Comparison of ENCODE assay signal across 1 cellular context in the genomic region with DNA sequence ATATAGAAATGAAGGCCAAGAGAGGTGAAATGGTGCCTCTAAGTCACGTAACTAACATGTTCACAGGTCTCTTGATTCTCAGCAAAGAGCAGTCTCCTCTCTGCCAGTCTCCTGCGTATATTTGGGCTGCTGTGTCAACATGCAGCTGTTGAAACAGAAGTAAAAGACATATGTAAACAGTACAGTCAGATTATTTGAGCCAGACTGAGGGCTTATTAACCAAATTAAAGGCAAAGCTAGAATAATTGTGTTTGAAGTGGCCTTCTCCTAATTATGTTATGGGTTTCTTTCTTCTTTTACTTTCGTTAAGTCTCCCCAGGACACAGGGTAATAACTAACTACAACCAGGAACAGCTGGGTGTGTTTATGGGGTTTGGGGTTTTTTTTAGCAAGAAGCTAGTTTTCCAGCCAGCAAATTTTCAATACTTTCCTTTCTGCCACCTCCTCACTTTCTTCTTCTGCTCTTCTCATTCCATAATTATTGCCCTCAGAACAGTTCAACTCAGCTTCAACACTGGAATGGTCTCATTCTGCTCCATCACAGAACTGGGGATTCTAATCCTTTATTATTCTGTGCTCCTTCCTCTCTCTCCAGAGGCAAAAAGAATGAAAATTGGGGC.
A peak's percentile ranks its signal among the peaks of the same experiment; 100 is the strongest.
TF ChIP-seq lines count a peak whose summit lies in the region.

No MANE protein-coding gene starts in this region.

TF ChIP-seq in HepG2, 621 proteins besides CTCF, POLR2A, EP300 and RAD21 (continued from another document and continues in another):
- TF ChIP-seq RERE (CRISPR knock-in tag; IDR thresholded peaks at IDR 0.05; ENCODE audit: low read depth) (peak; percentile 66; the same call in 1 of the 2 replicates), ZBTB1 (CRISPR knock-in tag; IDR thresholded peaks at IDR 0.05; ENCODE audit: borderline replicate concordance) (no peak), ZNF292 (CRISPR knock-in tag; IDR thresholded peaks at IDR 0.05; ENCODE audit: borderline replicate concordance, low read depth) (peak; percentile 90; the same call in 1 of the 2 replicates), FOXM1 (CRISPR knock-in tag; IDR thresholded peaks at IDR 0.05) (no peak), MED8 (CRISPR knock-in tag; IDR thresholded peaks at IDR 0.05; ENCODE audit: insufficient replicate concordance) (no peak), RARA (CRISPR knock-in tag; IDR thresholded peaks at IDR 0.05) (peak; percentile 65), TGIF2 (CRISPR knock-in tag; IDR thresholded peaks at IDR 0.05) (no peak; the same call in 1 of the 2 replicates), ARNT2 (CRISPR knock-in tag; IDR thresholded peaks at IDR 0.05; ENCODE audit: low read depth) (peak; percentile 27; the same call in 1 of the 2 replicates), ZNF839 (CRISPR knock-in tag; IDR thresholded peaks at IDR 0.05; ENCODE audit: borderline replicate concordance) (no peak), ISL2 (CRISPR knock-in tag; IDR thresholded peaks at IDR 0.05) (peak; percentile 46; the same call in 1 of the 2 replicates), HDAC2 (CRISPR knock-in tag; IDR thresholded peaks at IDR 0.05) (peak; percentile 77), HHEX (CRISPR knock-in tag; IDR thresholded peaks at IDR 0.05) (0 out of 2 replicates have a peak, but pooled peaks have one; percentile 28), KLF11 (CRISPR knock-in tag; IDR thresholded peaks at IDR 0.05) (0 out of 2 replicates have a peak, but pooled peaks have one; percentile 42), SUZ12 (IDR thresholded peaks at IDR 0.05; ENCODE audit: low read depth, low read length) (no peak), POLR2AphosphoS2 (IDR thresholded peaks at IDR 0.05; ENCODE audit: low read depth, low read length) (peak; percentile 22; the same call in 1 of the 2 replicates), KAT7 (CRISPR knock-in tag; IDR thresholded peaks at IDR 0.05; ENCODE audit: borderline replicate concordance) (no peak), YEATS2 (CRISPR knock-in tag; IDR thresholded peaks at IDR 0.05; ENCODE audit: borderline replicate concordance) (no peak; the same call in 1 of the 2 replicates), POLR2G (IDR thresholded peaks at IDR 0.05; ENCODE audit: low read depth, low read length) (no peak), TBX2 (CRISPR knock-in tag; IDR thresholded peaks at IDR 0.05; ENCODE audit: borderline replicate concordance) (peak; percentile 66; the same call in 1 of the 2 replicates), TCF7 (IDR thresholded peaks at IDR 0.05; ENCODE audit: low read depth) (peak; percentile 48; the same call in 1 of the 2 replicates), SNAI1 (CRISPR knock-in tag; IDR thresholded peaks at IDR 0.05; ENCODE audit: borderline replicate concordance) (no peak), ZNF446 (CRISPR knock-in tag; IDR thresholded peaks at IDR 0.05) (no peak), ATF1 (CRISPR knock-in tag; IDR thresholded peaks at IDR 0.05) (peak; percentile 33; the same call in 1 of the 2 replicates), BCL3 (CRISPR knock-in tag; IDR thresholded peaks at IDR 0.05) (no peak), ZNF713 (CRISPR knock-in tag; IDR thresholded peaks at IDR 0.05) (0 out of 2 replicates have a peak, but pooled peaks have one; percentile 71), THAP11 (CRISPR knock-in tag; IDR thresholded peaks at IDR 0.05) (peak; percentile 57), ZNF777 (CRISPR knock-in tag; IDR thresholded peaks at IDR 0.05) (no peak), ZBTB8A (CRISPR knock-in tag; IDR thresholded peaks at IDR 0.05; ENCODE audit: borderline replicate concordance, low read depth) (no peak), ZNF205 (CRISPR knock-in tag; IDR thresholded peaks at IDR 0.05) (peak; percentile 67; the same call in 1 of the 2 replicates), KDM3A (CRISPR knock-in tag; IDR thresholded peaks at IDR 0.05; ENCODE audit: low read depth) (peak; percentile 63; the same call in 1 of the 2 replicates), TAF15 (IDR thresholded peaks at IDR 0.05; ENCODE audit: low read depth, low read length, poor library complexity, severe bottlenecking) (no peak), NR2F1 (CRISPR knock-in tag; IDR thresholded peaks at IDR 0.05) (no peak), ADNP (CRISPR knock-in tag; IDR thresholded peaks at IDR 0.05) (no peak), DPF2 (CRISPR knock-in tag; IDR thresholded peaks at IDR 0.05; ENCODE audit: borderline replicate concordance, low read depth) (peak; percentile 85; the same call in 1 of the 2 replicates), IKZF5 (CRISPR knock-in tag; IDR thresholded peaks at IDR 0.05) (peak; percentile 36; the same call in 1 of the 2 replicates), ZNF282 (IDR thresholded peaks at IDR 0.05; ENCODE audit: partially characterized antibody) (no peak), FOSL2 (CRISPR knock-in tag; IDR thresholded peaks at IDR 0.05) (peak; percentile 67), ZNF350 (CRISPR knock-in tag; IDR thresholded peaks at IDR 0.05; ENCODE audit: borderline replicate concordance, low read depth) (no peak), RXRB (CRISPR knock-in tag; IDR thresholded peaks at IDR 0.05; ENCODE audit: borderline replicate concordance) (peak; percentile 82), ZNF614 (CRISPR knock-in tag; IDR thresholded peaks at IDR 0.05; ENCODE audit: borderline replicate concordance) (peak; percentile 64; the same call in 1 of the 2 replicates), MED1 (CRISPR knock-in tag; IDR thresholded peaks at IDR 0.05) (peak; percentile 48), TBP (CRISPR knock-in tag; IDR thresholded peaks at IDR 0.05) (no peak), SAFB2 (CRISPR knock-in tag; IDR thresholded peaks at IDR 0.05; ENCODE audit: borderline replicate concordance, low read depth) (no peak), ARNTL (CRISPR knock-in tag; IDR thresholded peaks at IDR 0.05) (no peak), ZNF354B (CRISPR knock-in tag; IDR thresholded peaks at IDR 0.05) (no peak), SAP130 (CRISPR knock-in tag; IDR thresholded peaks at IDR 0.05; ENCODE audit: low read depth) (peak; percentile 82), ZNF510 (CRISPR knock-in tag; IDR thresholded peaks at IDR 0.05; ENCODE audit: low read depth) (0 out of 2 replicates have a peak, but pooled peaks have one; percentile 11), ZNF766 (CRISPR knock-in tag; IDR thresholded peaks at IDR 0.05; ENCODE audit: borderline replicate concordance) (no peak), FOXA3 (CRISPR knock-in tag; IDR thresholded peaks at IDR 0.05) (peak; percentile 99), SIX4 (CRISPR knock-in tag; IDR thresholded peaks at IDR 0.05) (no peak; the same call in 1 of the 2 replicates), ZNF484 (CRISPR knock-in tag; IDR thresholded peaks at IDR 0.05; ENCODE audit: borderline replicate concordance, low read depth) (no peak), BCL6 (CRISPR knock-in tag; IDR thresholded peaks at IDR 0.05) (peak; percentile 68)
- TF ChIP-seq, protein P1, sequence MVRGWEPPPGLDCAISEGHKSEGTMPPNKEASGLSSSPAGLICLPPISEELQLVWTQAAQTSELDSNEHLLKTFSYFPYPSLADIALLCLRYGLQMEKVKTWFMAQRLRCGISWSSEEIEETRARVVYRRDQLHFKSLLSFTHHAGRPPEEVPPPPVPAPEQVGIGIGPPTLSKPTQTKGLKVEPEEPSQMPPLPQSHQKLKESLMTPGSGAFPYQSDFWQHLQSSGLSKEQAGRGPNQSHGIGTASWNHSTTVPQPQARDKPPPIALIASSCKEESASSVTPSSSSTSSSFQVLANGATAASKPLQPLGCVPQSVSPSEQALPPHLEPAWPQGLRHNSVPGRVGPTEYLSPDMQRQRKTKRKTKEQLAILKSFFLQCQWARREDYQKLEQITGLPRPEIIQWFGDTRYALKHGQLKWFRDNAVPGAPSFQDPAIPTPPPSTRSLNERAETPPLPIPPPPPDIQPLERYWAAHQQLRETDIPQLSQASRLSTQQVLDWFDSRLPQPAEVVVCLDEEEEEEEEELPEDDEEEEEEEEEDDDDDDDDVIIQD (CRISPR knock-in tag; IDR thresholded peaks at IDR 0.05; ENCODE audit: low read depth), result 0 out of 2 replicates have a peak, but pooled peaks have one; percentile 24
- TF ChIP-seq, protein P2, sequence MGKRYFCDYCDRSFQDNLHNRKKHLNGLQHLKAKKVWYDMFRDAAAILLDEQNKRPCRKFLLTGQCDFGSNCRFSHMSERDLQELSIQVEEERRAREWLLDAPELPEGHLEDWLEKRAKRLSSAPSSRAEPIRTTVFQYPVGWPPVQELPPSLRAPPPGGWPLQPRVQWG (CRISPR knock-in tag; IDR thresholded peaks at IDR 0.05; ENCODE audit: borderline replicate concordance, low read depth), result no peak
- TF ChIP-seq, protein P3, sequence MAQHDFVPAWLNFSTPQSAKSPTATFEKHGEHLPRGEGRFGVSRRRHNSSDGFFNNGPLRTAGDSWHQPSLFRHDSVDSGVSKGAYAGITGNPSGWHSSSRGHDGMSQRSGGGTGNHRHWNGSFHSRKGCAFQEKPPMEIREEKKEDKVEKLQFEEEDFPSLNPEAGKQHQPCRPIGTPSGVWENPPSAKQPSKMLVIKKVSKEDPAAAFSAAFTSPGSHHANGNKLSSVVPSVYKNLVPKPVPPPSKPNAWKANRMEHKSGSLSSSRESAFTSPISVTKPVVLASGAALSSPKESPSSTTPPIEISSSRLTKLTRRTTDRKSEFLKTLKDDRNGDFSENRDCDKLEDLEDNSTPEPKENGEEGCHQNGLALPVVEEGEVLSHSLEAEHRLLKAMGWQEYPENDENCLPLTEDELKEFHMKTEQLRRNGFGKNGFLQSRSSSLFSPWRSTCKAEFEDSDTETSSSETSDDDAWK (CRISPR knock-in tag; IDR thresholded peaks at IDR 0.05), result no peak
- TF ChIP-seq, protein P4, sequence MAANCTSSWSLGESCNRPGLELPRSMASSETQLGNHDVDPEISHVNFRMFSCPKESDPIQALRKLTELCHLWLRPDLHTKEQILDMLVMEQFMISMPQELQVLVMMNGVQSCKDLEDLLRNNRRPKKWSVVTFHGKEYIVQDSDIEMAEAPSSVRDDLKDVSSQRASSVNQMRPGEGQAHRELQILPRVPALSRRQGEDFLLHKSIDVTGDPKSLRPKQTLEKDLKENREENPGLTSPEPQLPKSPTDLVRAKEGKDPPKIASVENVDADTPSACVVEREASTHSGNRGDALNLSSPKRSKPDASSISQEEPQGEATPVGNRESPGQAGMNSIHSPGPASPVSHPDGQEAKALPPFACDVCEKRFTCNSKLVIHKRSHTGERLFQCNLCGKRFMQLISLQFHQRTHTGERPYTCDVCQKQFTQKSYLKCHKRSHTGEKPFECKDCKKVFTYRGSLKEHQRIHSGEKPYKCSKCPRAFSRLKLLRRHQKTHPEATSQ (CRISPR knock-in tag; IDR thresholded peaks at IDR 0.05; ENCODE audit: borderline replicate concordance), result no peak
- TF ChIP-seq, protein P5, sequence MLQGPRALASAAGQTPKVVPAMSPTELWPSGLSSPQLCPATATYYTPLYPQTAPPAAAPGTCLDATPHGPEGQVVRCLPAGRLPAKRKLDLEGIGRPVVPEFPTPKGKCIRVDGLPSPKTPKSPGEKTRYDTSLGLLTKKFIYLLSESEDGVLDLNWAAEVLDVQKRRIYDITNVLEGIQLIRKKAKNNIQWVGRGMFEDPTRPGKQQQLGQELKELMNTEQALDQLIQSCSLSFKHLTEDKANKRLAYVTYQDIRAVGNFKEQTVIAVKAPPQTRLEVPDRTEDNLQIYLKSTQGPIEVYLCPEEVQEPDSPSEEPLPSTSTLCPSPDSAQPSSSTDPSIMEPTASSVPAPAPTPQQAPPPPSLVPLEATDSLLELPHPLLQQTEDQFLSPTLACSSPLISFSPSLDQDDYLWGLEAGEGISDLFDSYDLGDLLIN (CRISPR knock-in tag; IDR thresholded peaks at IDR 0.05; ENCODE audit: borderline replicate concordance), result no peak
